19 cellular contexts compared by ENCODE assay signal in genomic region chr1:115255154-115255553, GRCh38.
DNase-seq lines count a peak whose midpoint lies in the region; TF ChIP-seq lines count a peak whose summit lies in the region.
"Had no signal": no experiment of that assay in that cellular context is flagged by ENCODE, and none has a peak within 500 bp of the region (broad histone marks: within the 10 kb centered on the region; RNA-seq: fewer than 3 reads in every experiment).

No MANE protein-coding gene starts in this region.

- no TSS peak for BruUV-seq in mammary epithelial cell (replicated peaks; lab: Mats Ljungman, UMichigan)

- no peak for TF ChIP-seq POLR2A in breast epithelium (IDR thresholded peaks at IDR 0.05)

- no peak overlapping the region for H3K9ac ChIP-seq in mammary epithelial cell (ENCODE audit: insufficient read depth, low read length)
- H3K9ac ChIP-seq in adipocyte (ENCODE audit: low read length) = no peak overlapping the region
- no peak overlapping the region for H3K9ac ChIP-seq in fibroblast of lung (ENCODE audit: insufficient read depth, low read length)
- no peak overlapping the region for H3K9ac ChIP-seq in smooth muscle cell (ENCODE audit: low read depth)
- H3K9ac ChIP-seq: BLaER1 had no signal

- H3K9me3 ChIP-seq in mammary epithelial cell (replicated peaks; ENCODE audit: insufficient read depth, low read length) (peaks cover 12% of the 10 kb centered on the region), breast epithelium (peaks cover 13 to 28% of the 10 kb centered on the region in 2 donors), adipocyte (ENCODE audit: control insufficient read depth, low read length) (peaks cover 23% of the 10 kb centered on the region), fibroblast of lung (ENCODE audit: control insufficient read depth, insufficient read depth, low read depth, low read length) (no peaks in the 10 kb centered on the region), smooth muscle cell (replicated peaks; ENCODE audit: low read depth) (no peaks in the 10 kb centered on the region)

- H3K4me1 ChIP-seq in mammary epithelial cell (ENCODE audit: insufficient read depth, low read length) (peaks cover 10% of the 10 kb centered on the region), breast epithelium (no peaks in the 10 kb centered on the region), adipocyte (ENCODE audit: control insufficient read depth, insufficient read depth, low read length) (peaks cover 15% of the 10 kb centered on the region), fibroblast of lung (ENCODE audit: control insufficient read depth, extremely low read depth, insufficient read depth, low read length) (peaks cover 4% of the 10 kb centered on the region), smooth muscle cell (ENCODE audit: low read depth) (no peaks in the 10 kb centered on the region)
- H3K4me1 ChIP-seq: BLaER1 had no signal

- TF ChIP-seq CTCF in mammary epithelial cell (conservative IDR thresholded peaks at IDR 0.05 in 1 of 2, IDR thresholded peaks at IDR 0.05 in 1 of 2; ENCODE audit: extremely low read depth in 1 of 2, insufficient read depth in 1 of 2, low read depth in 1 of 2, low read length in 2 of 2) (no peak), breast epithelium (IDR thresholded peaks at IDR 0.05) (no peak), fibroblast of lung (conservative IDR thresholded peaks at IDR 0.05 in 1 of 2, IDR thresholded peaks at IDR 0.05 in 1 of 2; ENCODE audit: low read depth in 1 of 2, low read length in 2 of 2) (no peak), smooth muscle cell (IDR thresholded peaks at IDR 0.05; ENCODE audit: borderline replicate concordance, insufficient read depth, poor library complexity, severe bottlenecking) (no peak)

- H3F3A ChIP-seq in smooth muscle cell (ENCODE audit: low read depth) = peaks cover 5% of the 10 kb centered on the region

- H2AFZ ChIP-seq in mammary epithelial cell (ENCODE audit: low read depth, low read length) (peak overlapping the region; percentile 7), fibroblast of lung (ENCODE audit: low read length) (no peak overlapping the region), smooth muscle cell (ENCODE audit: low read depth) (no peak overlapping the region)

- H3K27me3 ChIP-seq in mammary epithelial cell (ENCODE audit: insufficient read depth, low read length) = no peaks in the 10 kb centered on the region
- no peaks in the 10 kb centered on the region for H3K27me3 ChIP-seq in breast epithelium
- H3K27me3 ChIP-seq in adipocyte (replicated peaks; ENCODE audit: control insufficient read depth, insufficient read depth, low read length) = no peaks in the 10 kb centered on the region
- H3K27me3 ChIP-seq in fibroblast of lung (ENCODE audit: control insufficient read depth, insufficient read depth, low read length) = no peaks in the 10 kb centered on the region
- H3K27me3 ChIP-seq in smooth muscle cell (ENCODE audit: low read depth) = no peaks in the 10 kb centered on the region
- H3K27me3 ChIP-seq: BLaER1, SJSA1 had no signal

- CTCF ChIA-PET in mammary epithelial cell (lab: Charles Lee; ENCODE audit: low non-redundant PET) = no interaction called here

- dilution Hi-C loops in mammary epithelial cell (cut with HindIII; ENCODE audit: low sequenced_read_pairs) = no loop called here

- peak; percentile 75 for DNase-seq in mammary epithelial cell
- DNase-seq in breast epithelium (ENCODE audit: low spot score in 2 of 2) = no peak
- peak; percentile 46 for DNase-seq in adipocyte (ENCODE audit: low read depth)
- DNase-seq in fibroblast of lung (ENCODE audit: low read depth in 2 of 2) = peak; percentile 36 to 70
- DNase-seq in smooth muscle cell (lab: John Stamatoyannopoulos, UW; ENCODE audit: unreplicated experiment) = no peak
- DNase-seq in dermis blood vessel endothelial cell = no peak
- DNase-seq in retina = no peak
- no peak for DNase-seq in NCI-H2196 (lab: John Stamatoyannopoulos, UW; ENCODE audit: unreplicated experiment)
- DNase-seq: CD8-positive, alpha-beta T cell; DMS79; GDM1; NCI-H1417 treated with DMSO at 0.1 percent for 48 hours; NCI-H2029; NCI-H2171 treated with DMSO at 0.1 percent for 48 hours; NCI-H774; PC-3 had no signal

- 50% methylated on average over 1 of the region's 1 CpG for WGBS in mammary epithelial cell (ENCODE audit: low coverage, missing lambda C conversion rate)
- 15% methylated on average over 1 of the region's 1 CpG for WGBS in smooth muscle cell (ENCODE audit: low lambda C conversion rate)

- H3K4me2 ChIP-seq in mammary epithelial cell (ENCODE audit: insufficient read depth, low read depth, low read length) (no peak overlapping the region), fibroblast of lung (ENCODE audit: extremely low read depth, insufficient read depth, low read length) (no peak overlapping the region), smooth muscle cell (no peak overlapping the region)
- H3K4me2 ChIP-seq: BLaER1 had no signal

- in situ Hi-C loops in mammary epithelial cell (cut with MboI; ENCODE audit: low sequenced_read_pairs in 2 of 2) = no loop called here

- intact Hi-C loops in mammary epithelial cell (cut with micrococcal nuclease) = loop anchor here (2.0 to 5.0 kb wide), 3 partner anchors 33 to 118 kb away; no protein-coding TSS in a partner anchor
- intact Hi-C loops in breast epithelium (cut with DNase I; ENCODE audit: low total_unique reads) = no loop called here

- H4K20me1 ChIP-seq in mammary epithelial cell (ENCODE audit: insufficient read depth, low read length) (no peaks in the 10 kb centered on the region), fibroblast of lung (ENCODE audit: control insufficient read depth, extremely low read depth, insufficient read depth, low read length) (no peaks in the 10 kb centered on the region), smooth muscle cell (ENCODE audit: low read depth) (no peaks in the 10 kb centered on the region)
- H4K20me1 ChIP-seq: BLaER1 had no signal

- no peak overlapping the region for H3K4me3 ChIP-seq in mammary epithelial cell (replicated peaks in 1 of 3; ENCODE audit: insufficient read depth in 1 of 3, low read depth in 2 of 3, low read length in 3 of 3)
- no peak overlapping the region for H3K4me3 ChIP-seq in breast epithelium
- H3K4me3 ChIP-seq in adipocyte (ENCODE audit: low read length) = no peak overlapping the region
- no peak overlapping the region for H3K4me3 ChIP-seq in fibroblast of lung (replicated peaks in 1 of 4; ENCODE audit: control extremely low read depth in 1 of 4, insufficient read depth in 1 of 4, low read depth in 3 of 4, low read length in 4 of 4)
- no peak overlapping the region for H3K4me3 ChIP-seq in smooth muscle cell
- H3K4me3 ChIP-seq: BLaER1, SJSA1 had no signal

- H3K79me2 ChIP-seq in mammary epithelial cell (ENCODE audit: insufficient read depth, low read length) (no peaks in the 10 kb centered on the region), fibroblast of lung (ENCODE audit: control insufficient read depth, insufficient read depth, low read length) (no peaks in the 10 kb centered on the region), smooth muscle cell (ENCODE audit: low read depth) (no peaks in the 10 kb centered on the region)

- H3K36me3 ChIP-seq in mammary epithelial cell (ENCODE audit: insufficient read depth, low read length) (no peaks in the 10 kb centered on the region), breast epithelium (no peaks in the 10 kb centered on the region), adipocyte (ENCODE audit: control insufficient read depth, insufficient read depth, low read length, severe bottlenecking) (no peaks in the 10 kb centered on the region), fibroblast of lung (ENCODE audit: control insufficient read depth, insufficient read depth, low read length) (no peaks in the 10 kb centered on the region), smooth muscle cell (ENCODE audit: low read depth) (no peaks in the 10 kb centered on the region)
- H3K36me3 ChIP-seq: BLaER1, SJSA1 had no signal

- H3K27ac ChIP-seq in mammary epithelial cell (ENCODE audit: insufficient read depth, low read depth, low read length) (no peak overlapping the region), breast epithelium (no peak overlapping the region), fibroblast of lung (ENCODE audit: insufficient read depth, low read length) (no peak overlapping the region), smooth muscle cell (ENCODE audit: low read depth) (peak overlapping the region; percentile 34)
- H3K27ac ChIP-seq: 22Rv1, BLaER1, SJSA1 had no signal

Comparison
In these comparisons a context has a peak if more than half of its experiments do, and no peak if none do; other contexts are left out.
1. DNase-seq: peak in mammary epithelial cell (single experiment), adipocyte (single experiment) and fibroblast of lung (2 of 2); none in breast epithelium (0 of 2), smooth muscle cell (single experiment), dermis blood vessel endothelial cell (single experiment), retina (single experiment) and NCI-H2196 (single experiment).